ENCODE assay signal across 9 cellular contexts in the genomic region with DNA sequence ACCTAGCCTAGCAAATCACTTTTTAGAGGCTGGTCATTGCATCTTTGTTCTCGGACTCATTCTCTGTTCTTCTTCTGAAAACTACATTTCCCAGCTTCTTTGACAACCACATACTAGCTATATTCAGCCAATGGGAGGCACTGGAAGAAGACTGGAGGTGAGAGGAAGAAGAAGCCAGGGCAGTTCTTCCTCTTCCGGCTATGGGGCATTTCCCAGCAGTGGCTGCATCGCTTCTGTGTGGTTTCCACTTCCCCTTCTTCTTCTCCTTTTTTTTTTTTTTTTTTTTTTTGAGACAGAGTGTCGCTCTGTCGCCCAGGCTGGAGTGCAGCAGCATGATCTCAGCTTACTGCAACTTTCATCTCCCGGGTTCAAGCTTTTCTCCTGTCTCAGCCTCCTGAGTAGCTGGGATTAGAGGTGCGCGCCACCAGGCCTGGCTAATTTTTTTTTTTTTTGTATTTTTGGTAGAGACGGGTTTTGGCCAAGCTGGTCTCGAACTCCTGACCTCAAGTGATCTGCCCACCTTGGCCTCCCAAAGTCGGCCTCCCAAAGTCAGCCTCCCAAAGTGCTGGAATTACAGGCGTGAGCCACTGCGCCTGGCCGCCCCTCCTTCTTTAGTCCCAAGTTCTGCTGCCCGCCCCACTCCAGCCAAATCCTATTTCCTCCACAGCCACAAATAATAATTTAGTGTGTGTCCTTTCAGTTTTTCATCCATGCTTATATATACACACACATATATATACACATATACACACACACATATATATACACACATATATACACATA. TPM values are rescaled to one million over a fixed set of nuclear protein-coding genes. Genes with fewer than 3 reads are reported as not detected.
DNase-seq lines count a peak whose midpoint lies in the region; ATAC-seq, FAIRE-seq and TF ChIP-seq lines count a peak whose summit lies in the region.
"Had no signal": no experiment of that assay in that cellular context is flagged by ENCODE, and none has a peak within 500 bp of the region (broad histone marks: within the 10 kb centered on the region; RNA-seq: fewer than 3 reads in every experiment).

No MANE protein-coding gene starts in this region.

- POLR2A ChIA-PET in activated CD4-positive, alpha-beta T cell treated with anti-CD3 and anti-CD28 coated beads, Interleukin-2, amount 10 ng/mL, durations not matched to agents 7 days and 5 days (lab: Charles Lee), result no interaction called here

- no peaks in the 10 kb centered on the region for H3K4me1 ChIP-seq in breast epithelium
- H3K4me1 ChIP-seq: parathyroid adenoma had no signal

- H3K4me3 ChIP-seq in breast epithelium (no peak overlapping the region), dorsolateral prefrontal cortex (peak overlapping the region in 1 of 59 donors; percentile 8)

- TF ChIP-seq POLR2A in GM12892 (IDR thresholded peaks at IDR 0.05; ENCODE audit: low read depth, low read length) (no peak), breast epithelium (IDR thresholded peaks at IDR 0.05) (no peak)

- H3K36me3 ChIP-seq in breast epithelium, result no peaks in the 10 kb centered on the region

- H3K27me3 ChIP-seq in breast epithelium (no peaks in the 10 kb centered on the region), dorsolateral prefrontal cortex (no peaks in the 10 kb centered on the region)

- ATAC-seq in HG03432 (IDR thresholded peaks at IDR 0.05; ENCODE audit: unreplicated experiment), result peak; percentile 49
- peak; percentile 99 to 100 for ATAC-seq in naive B cell (ENCODE audit: low read depth in 2 of 2)

- FAIRE-seq in GM12892 (lab: Jason Lieb, UNC), result peak; percentile 54

- peak overlapping the region; percentile 64 for H3K27ac Mint-ChIP-seq in activated CD4-positive, alpha-beta T cell treated with anti-CD3 and anti-CD28 coated beads, Interleukin-2, amount 10 ng/mL, durations not matched to agents 7 days and 5 days
- H3K27ac Mint-ChIP-seq in naive B cell (peak overlapping the region; percentile 25 to 97 (median 86)), glutamatergic neuron (ENCODE audit: unreplicated experiment) (no peak overlapping the region)

- H3K4me3 Mint-ChIP-seq in activated CD4-positive, alpha-beta T cell treated with anti-CD3 and anti-CD28 coated beads, Interleukin-2, amount 10 ng/mL, durations not matched to agents 7 days and 5 days, result peak overlapping the region; percentile 54
- peak overlapping the region; percentile 26 to 75 (median 66) for H3K4me3 Mint-ChIP-seq in naive B cell
- H3K4me3 Mint-ChIP-seq in glutamatergic neuron (ENCODE audit: unreplicated experiment), result no peak overlapping the region

- intact Hi-C loops in breast epithelium (cut with DNase I; ENCODE audit: low total_unique reads) (loop anchor here (10.0 kb wide), 1 partner anchor 47 kb away; a partner anchor contains a TSS), dorsolateral prefrontal cortex (cut with DNase I) (loop anchor here in 1 of 2 donors (10.0 kb wide), 1 partner anchor 83 kb away; no protein-coding TSS in a partner anchor)

- TF ChIP-seq CTCF in breast epithelium (IDR thresholded peaks at IDR 0.05) (no peak), glutamatergic neuron (IDR thresholded peaks at IDR 0.05; ENCODE audit: partially characterized antibody, unreplicated experiment) (no peak), dorsolateral prefrontal cortex (IDR thresholded peaks at IDR 0.05 in 54 of 56, conservative IDR thresholded peaks at IDR 0.05 in 2 of 56; ENCODE audit: low read depth in 1 of 56, partially characterized antibody in 56 of 56) (no peak)

- peaks cover 1% of the 10 kb centered on the region for H3K36me3 Mint-ChIP-seq in activated CD4-positive, alpha-beta T cell treated with anti-CD3 and anti-CD28 coated beads, Interleukin-2, amount 10 ng/mL, durations not matched to agents 7 days and 5 days (ENCODE audit: low read depth)
- H3K36me3 Mint-ChIP-seq in naive B cell (no peaks in the 10 kb centered on the region), glutamatergic neuron (ENCODE audit: unreplicated experiment) (peaks cover 4% of the 10 kb centered on the region)

- H3K9me3 ChIP-seq in breast epithelium, result no peaks in the 10 kb centered on the region

- H3K27me3 Mint-ChIP-seq in activated CD4-positive, alpha-beta T cell treated with anti-CD3 and anti-CD28 coated beads, Interleukin-2, amount 10 ng/mL, durations not matched to agents 7 days and 5 days, result no peaks in the 10 kb centered on the region
- peaks cover 19 to 37% (median 28%) of the 10 kb centered on the region in 3 donors for H3K27me3 Mint-ChIP-seq in naive B cell
- peaks cover 5% of the 10 kb centered on the region for H3K27me3 Mint-ChIP-seq in glutamatergic neuron (ENCODE audit: unreplicated experiment)

- peaks cover 13% of the 10 kb centered on the region for H3K4me1 Mint-ChIP-seq in activated CD4-positive, alpha-beta T cell treated with anti-CD3 and anti-CD28 coated beads, Interleukin-2, amount 10 ng/mL, durations not matched to agents 7 days and 5 days
- H3K4me1 Mint-ChIP-seq in naive B cell (peaks cover 8 to 15% (median 11%) of the 10 kb centered on the region in 3 donors), glutamatergic neuron (ENCODE audit: low read depth, unreplicated experiment) (no peaks in the 10 kb centered on the region)

- CTCF ChIA-PET in activated CD4-positive, alpha-beta T cell treated with anti-CD3 and anti-CD28 coated beads, Interleukin-2, amount 10 ng/mL, durations not matched to agents 7 days and 5 days (lab: Charles Lee), result interaction anchor here (1.1 kb wide), 1 partner anchor 11 kb away, joined by 3 read pairs; no protein-coding TSS in a partner anchor

- peaks cover 2% of the 10 kb centered on the region for H3K9me3 Mint-ChIP-seq in activated CD4-positive, alpha-beta T cell treated with anti-CD3 and anti-CD28 coated beads, Interleukin-2, amount 10 ng/mL, durations not matched to agents 7 days and 5 days
- H3K9me3 Mint-ChIP-seq in naive B cell (peaks cover 0 to 6% (median 0%) of the 10 kb centered on the region in 7 donors), glutamatergic neuron (ENCODE audit: unreplicated experiment) (no peaks in the 10 kb centered on the region)

- H3K27ac ChIP-seq in breast epithelium (no peak overlapping the region), dorsolateral prefrontal cortex (no peak overlapping the region)
- H3K27ac ChIP-seq: parathyroid adenoma had no signal

- DNase-seq in GM12892 (ENCODE audit: insufficient read length) (no peak), naive B cell (peak; percentile 77), breast epithelium (ENCODE audit: low spot score in 2 of 2) (no peak), mucosa of gallbladder (ENCODE audit: low spot score) (no peak), glutamatergic neuron (no peak), dorsolateral prefrontal cortex (no peak)
- peak; percentile 71 for DNase-seq in activated CD4-positive, alpha-beta T cell treated with anti-CD3 and anti-CD28 coated beads, Interleukin-2, amount 10 ng/mL, durations not matched to agents 7 days and 5 days

RNA-seq across cellular contexts. Expression of a gene that starts 6.9 kb away (rescaled TPM):
- 23.1 TPM for polyA plus RNA-seq in GM12892 (2012; ENCODE audit: missing spikeins)
- 10 to 100 TPM; 31.6 to 38.8 TPM for total RNA-seq in activated CD4-positive, alpha-beta T cell treated with anti-CD3 and anti-CD28 coated beads, Interleukin-2, amount 10 ng/mL, durations not matched to agents 7 days and 5 days
- polyA plus RNA-seq in naive B cell (ENCODE audit: low read depth in 6 of 6), result 10 to 100 TPM; 18.1 to 35.3 (median 28.0) TPM
- total RNA-seq in breast epithelium (10 to 100 TPM; 49.5 to 56.5 (median 51.4) TPM), mucosa of gallbladder (45.2 TPM), glutamatergic neuron (ENCODE audit: unreplicated experiment) (28.4 TPM), dorsolateral prefrontal cortex (10 to 100 TPM; 48.3 to 81.3 (median 63.1) TPM)

RNA-seq across cellular contexts. Expression of a gene that starts 45.4 kb away (rescaled TPM):
- polyA plus RNA-seq in GM12892 (2012; ENCODE audit: missing spikeins), result 23.8 TPM
- 10 to 100 TPM; 41.7 to 45.4 TPM for total RNA-seq in activated CD4-positive, alpha-beta T cell treated with anti-CD3 and anti-CD28 coated beads, Interleukin-2, amount 10 ng/mL, durations not matched to agents 7 days and 5 days
- 1 to 10 TPM in 2 of 6 donors, under 1 TPM in 3, not detected in 1; 0.39 to 1.1 (median 0.93) TPM for polyA plus RNA-seq in naive B cell (ENCODE audit: low read depth in 6 of 6)
- total RNA-seq in breast epithelium (10 to 100 TPM; 25.6 to 36.7 (median 29.6) TPM), mucosa of gallbladder (33.7 TPM), glutamatergic neuron (ENCODE audit: unreplicated experiment) (37.9 TPM), dorsolateral prefrontal cortex (10 to 100 TPM; 13.2 to 29.5 (median 19.8) TPM)

Comparison
In these comparisons a context has a peak if more than half of its experiments do, and no peak if none do; other contexts are left out.
1. DNase-seq: peak in activated CD4-positive, alpha-beta T cell treated with anti-CD3 and anti-CD28 coated beads, Interleukin-2, amount 10 ng/mL, durations not matched to agents 7 days and 5 days (single experiment) and naive B cell (single experiment); none in GM12892 (single experiment), breast epithelium (0 of 2), mucosa of gallbladder (single experiment), glutamatergic neuron (single experiment) and dorsolateral prefrontal cortex (0 of 10).